8 cellular contexts compared by ENCODE assay signal in the genomic region with DNA sequence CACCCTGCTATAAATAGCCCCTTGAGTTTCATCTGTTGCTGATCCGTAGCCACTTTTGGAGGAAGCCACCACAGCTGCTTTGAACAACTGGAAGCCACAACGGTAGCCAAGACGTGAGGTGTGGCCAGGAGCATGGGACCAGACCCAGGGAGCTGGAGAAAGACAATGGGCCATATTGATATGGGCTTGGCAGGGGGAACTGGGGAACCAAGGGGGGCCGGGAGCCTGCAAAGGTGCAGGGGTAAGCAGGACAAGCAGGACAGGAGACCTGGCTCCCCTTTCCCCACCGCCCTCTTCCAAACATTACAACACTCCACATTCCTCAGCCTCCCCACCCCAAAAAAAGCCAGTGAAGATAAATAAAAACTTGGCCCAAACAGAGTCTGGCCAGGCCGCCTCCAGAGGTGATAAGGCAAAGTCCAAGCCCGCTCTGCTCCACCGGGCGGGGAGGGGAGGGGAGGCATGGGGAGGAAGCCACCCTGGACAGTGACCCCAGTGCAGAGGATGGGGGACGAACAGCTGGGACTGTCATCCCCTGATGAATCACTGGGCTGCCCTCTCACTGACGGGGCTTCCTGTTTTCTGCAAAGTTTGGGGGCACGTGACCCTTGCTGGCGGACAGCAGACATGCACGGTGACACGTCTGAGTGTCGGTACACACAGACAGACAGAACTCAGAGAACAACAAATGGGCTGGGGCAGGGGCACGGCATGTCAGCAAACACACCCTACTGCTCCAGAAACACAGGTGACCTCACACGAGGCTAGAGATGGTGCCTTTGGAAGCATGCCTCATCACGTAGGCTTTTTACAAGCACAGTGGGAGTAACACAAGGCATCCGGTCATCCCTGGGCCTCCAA.
A peak's percentile ranks its signal among the peaks of the same experiment; 100 is the strongest.
DNase-seq lines count a peak whose midpoint lies in the region; ATAC-seq and TF ChIP-seq lines count a peak whose summit lies in the region.

No MANE protein-coding gene starts in this region.

- H3K4me1 ChIP-seq in right atrium auricular region (peaks cover 0 to 100% of the 10 kb centered on the region in 2 donors), gastrocnemius medialis (peaks cover 88 to 97% of the 10 kb centered on the region in 2 donors), OCI-LY7 (ENCODE audit: insufficient read depth, low read length, poor library complexity, severe bottlenecking) (no peaks in the 10 kb centered on the region)

- H3K4me3 Mint-ChIP-seq in activated CD4-positive, alpha-beta memory T cell treated with anti-CD3 and anti-CD28 coated beads, Interleukin-2, amount 10 ng/mL, durations not matched to agents 7 days and 5 days = no peak overlapping the region
- no peak overlapping the region for H3K4me3 Mint-ChIP-seq in activated CD4-positive, alpha-beta T cell treated with anti-CD3 and anti-CD28 coated beads, Interleukin-2, amount 10 ng/mL, durations not matched to agents 24 days and 14 days

- intact Hi-C loops in gastrocnemius medialis (cut with DNase I; ENCODE audit: low total_unique reads) = loop anchor here (1.0 to 10.0 kb wide), 6 partner anchors 20 to 1208 kb away; partner anchors contain the start of gene IGFBP5
- intact Hi-C loops in OCI-LY7 (cut with micrococcal nuclease; ENCODE audit: unreplicated experiment) = no loop called here
- intact Hi-C loops in activated CD4-positive, alpha-beta T cell treated with anti-CD3 and anti-CD28 coated beads, Interleukin-2, amount 10 ng/mL, durations not matched to agents 24 days and 14 days (cut with micrococcal nuclease) = no loop called here

- no peaks in the 10 kb centered on the region for H3K36me3 Mint-ChIP-seq in activated CD4-positive, alpha-beta memory T cell treated with anti-CD3 and anti-CD28 coated beads, Interleukin-2, amount 10 ng/mL, durations not matched to agents 7 days and 5 days (ENCODE audit: low read depth)
- H3K36me3 Mint-ChIP-seq in activated CD4-positive, alpha-beta T cell treated with anti-CD3 and anti-CD28 coated beads, Interleukin-2, amount 10 ng/mL, durations not matched to agents 24 days and 14 days (ENCODE audit: low read depth) = no peaks in the 10 kb centered on the region

- H3K4me3 ChIP-seq in right atrium auricular region (peak overlapping the region; percentile 12), gastrocnemius medialis (peak overlapping the region in 2 of 4 donors; percentile 1 to 3), OCI-LY7 (ENCODE audit: low read depth, low read length, poor library complexity, severe bottlenecking) (no peak overlapping the region)

- H2AFZ ChIP-seq in OCI-LY7 (ENCODE audit: low read length) = no peak overlapping the region

- H4K20me1 ChIP-seq in OCI-LY7 (ENCODE audit: insufficient read depth, low read length) = no peaks in the 10 kb centered on the region

- no peaks in the 10 kb centered on the region for H3K9me2 ChIP-seq in OCI-LY7 (ENCODE audit: insufficient read depth, low read length)

- H3K4me1 Mint-ChIP-seq in activated CD4-positive, alpha-beta memory T cell treated with anti-CD3 and anti-CD28 coated beads, Interleukin-2, amount 10 ng/mL, durations not matched to agents 7 days and 5 days = peaks cover 12% of the 10 kb centered on the region
- H3K4me1 Mint-ChIP-seq in activated CD4-positive, alpha-beta T cell treated with anti-CD3 and anti-CD28 coated beads, Interleukin-2, amount 10 ng/mL, durations not matched to agents 24 days and 14 days = no peaks in the 10 kb centered on the region

- peak; percentile 35 for DNase-seq in activated CD4-positive, alpha-beta memory T cell treated with anti-CD3 and anti-CD28 coated beads, Interleukin-2, amount 10 ng/mL, durations not matched to agents 7 days and 5 days
- peak; percentile 99 for DNase-seq in right atrium auricular region (ENCODE audit: low spot score)
- DNase-seq in gastrocnemius medialis = peak; percentile 94 to 95
- no peak for DNase-seq in OCI-LY7 (ENCODE audit: low spot score)
- no peak for DNase-seq in activated CD4-positive, alpha-beta T cell treated with anti-CD3 and anti-CD28 coated beads, Interleukin-2, amount 10 ng/mL, durations not matched to agents 24 days and 14 days
- no peak for DNase-seq in stimulated activated CD4-positive, alpha-beta T cell treated with anti-CD3 and anti-CD28 coated beads, Interleukin-4, amount 100 ng/mL, for 24 hours

- H3K36me3 ChIP-seq in right atrium auricular region (peaks cover 65% of the 10 kb centered on the region), gastrocnemius medialis (peaks cover 0 to 4% of the 10 kb centered on the region in 2 donors), OCI-LY7 (ENCODE audit: insufficient read depth, low read length) (no peaks in the 10 kb centered on the region)

- POLR2A ChIA-PET in activated CD4-positive, alpha-beta memory T cell treated with anti-CD3 and anti-CD28 coated beads, Interleukin-2, amount 10 ng/mL, durations not matched to agents 7 days and 5 days (lab: Charles Lee) = no interaction called here
- POLR2A ChIA-PET in OCI-LY7 (lab: Charles Lee) = no interaction called here

- TF ChIP-seq CTCF in right atrium auricular region (IDR thresholded peaks at IDR 0.05) (no peak), gastrocnemius medialis (IDR thresholded peaks at IDR 0.05 in 4 of 5, conservative IDR thresholded peaks at IDR 0.05 in 1 of 5) (no peak), OCI-LY7 (conservative IDR thresholded peaks at IDR 0.05; ENCODE audit: low read length) (no peak)

- CTCF ChIA-PET in activated CD4-positive, alpha-beta memory T cell treated with anti-CD3 and anti-CD28 coated beads, Interleukin-2, amount 10 ng/mL, durations not matched to agents 7 days and 5 days (lab: Charles Lee) = no interaction called here
- CTCF ChIA-PET in OCI-LY7 (lab: Charles Lee; ENCODE audit: unreplicated experiment) = no interaction called here

- peak overlapping the region; percentile 48 for H3K27ac Mint-ChIP-seq in activated CD4-positive, alpha-beta memory T cell treated with anti-CD3 and anti-CD28 coated beads, Interleukin-2, amount 10 ng/mL, durations not matched to agents 7 days and 5 days
- H3K27ac Mint-ChIP-seq in activated CD4-positive, alpha-beta T cell treated with anti-CD3 and anti-CD28 coated beads, Interleukin-2, amount 10 ng/mL, durations not matched to agents 24 days and 14 days = no peak overlapping the region

- H3K27me3 ChIP-seq in right atrium auricular region (no peaks in the 10 kb centered on the region), gastrocnemius medialis (no peaks in the 10 kb centered on the region)

- peak; percentile 66 to 75 for TF ChIP-seq POLR2A in gastrocnemius medialis (IDR thresholded peaks at IDR 0.05)

- no TSS peak for BruUV-seq in OCI-LY7 (replicated peaks; lab: Mats Ljungman, UMichigan)

- H3K27me3 Mint-ChIP-seq in activated CD4-positive, alpha-beta memory T cell treated with anti-CD3 and anti-CD28 coated beads, Interleukin-2, amount 10 ng/mL, durations not matched to agents 7 days and 5 days = peaks cover 26% of the 10 kb centered on the region
- H3K27me3 Mint-ChIP-seq in activated CD4-positive, alpha-beta T cell treated with anti-CD3 and anti-CD28 coated beads, Interleukin-2, amount 10 ng/mL, durations not matched to agents 24 days and 14 days = peaks cover 16% of the 10 kb centered on the region

- H3K27ac ChIP-seq in right atrium auricular region = peak overlapping the region; percentile 96 to 99
- H3K27ac ChIP-seq in gastrocnemius medialis = peak overlapping the region; percentile 87 to 94 (median 92)
- H3K27ac ChIP-seq in OCI-LY7 (ENCODE audit: low read depth, low read length, poor library complexity, severe bottlenecking) = no peak overlapping the region

- H3K9me3 ChIP-seq in right atrium auricular region = no peaks in the 10 kb centered on the region
- H3K9me3 ChIP-seq in gastrocnemius medialis = no peaks in the 10 kb centered on the region
- no peaks in the 10 kb centered on the region for H3K9me3 ChIP-seq in OCI-LY7 (ENCODE audit: low read length)

- no peaks in the 10 kb centered on the region for H3K79me2 ChIP-seq in OCI-LY7 (ENCODE audit: insufficient read depth, low read depth, low read length)

- no peaks in the 10 kb centered on the region for H3K9me3 Mint-ChIP-seq in activated CD4-positive, alpha-beta memory T cell treated with anti-CD3 and anti-CD28 coated beads, Interleukin-2, amount 10 ng/mL, durations not matched to agents 7 days and 5 days
- H3K9me3 Mint-ChIP-seq in activated CD4-positive, alpha-beta T cell treated with anti-CD3 and anti-CD28 coated beads, Interleukin-2, amount 10 ng/mL, durations not matched to agents 24 days and 14 days = no peaks in the 10 kb centered on the region

- peak; percentile 40 for ATAC-seq in GM19351 (IDR thresholded peaks at IDR 0.05; ENCODE audit: unreplicated experiment)
- ATAC-seq in gastrocnemius medialis = peak; percentile 40 to 53
- no peak for ATAC-seq in HG02973 (IDR thresholded peaks at IDR 0.05; ENCODE audit: unreplicated experiment)

- in situ Hi-C loops in gastrocnemius medialis (cut with MboI; ENCODE audit: low sequenced_read_pairs in 4 of 4) = no loop called here

- H3K4me2 ChIP-seq in OCI-LY7 (ENCODE audit: low read length) = no peak overlapping the region

Comparison
In these comparisons a context has a peak if more than half of its experiments do, and no peak if none do; other contexts are left out.
1. DNase-seq: peak in activated CD4-positive, alpha-beta memory T cell treated with anti-CD3 and anti-CD28 coated beads, Interleukin-2, amount 10 ng/mL, durations not matched to agents 7 days and 5 days (single experiment), right atrium auricular region (single experiment) and gastrocnemius medialis (2 of 2); none in OCI-LY7 (single experiment), activated CD4-positive, alpha-beta T cell treated with anti-CD3 and anti-CD28 coated beads, Interleukin-2, amount 10 ng/mL, durations not matched to agents 24 days and 14 days (single experiment) and stimulated activated CD4-positive, alpha-beta T cell treated with anti-CD3 and anti-CD28 coated beads, Interleukin-4, amount 100 ng/mL, for 24 hours (single experiment).